8 cellular contexts compared by ENCODE assay signal in genomic region chr2:202375006-202375610, GRCh38. TPM values are rescaled to one million over a fixed set of nuclear protein-coding genes. Genes with fewer than 3 reads are reported as not detected.
DNase-seq lines count a peak whose midpoint lies in the region; ATAC-seq and TF ChIP-seq lines count a peak whose summit lies in the region.

No MANE protein-coding gene starts in this region.

- no peaks in the 10 kb centered on the region for H3K36me3 Mint-ChIP-seq in activated naive CD8-positive, alpha-beta T cell treated with anti-CD3 and anti-CD28 coated beads, Interleukin-2, amount 50 U/mL, for 24 hours (ENCODE audit: low read depth)

- H3K4me1 ChIP-seq in cardiac muscle cell (ENCODE audit: low read depth) (peaks cover 10% of the 10 kb centered on the region), ovary (ENCODE audit: insufficient read depth) (peaks cover 3% of the 10 kb centered on the region), transverse colon (peaks cover 0 to 25% (median 15%) of the 10 kb centered on the region in 4 donors)

- H3K4me3 ChIP-seq in AG04449 (ENCODE audit: low read depth, low read length) (peak overlapping the region; percentile 64), H7 (ENCODE audit: insufficient read depth, low read depth, low read length) (peak overlapping the region; percentile 93), cardiac muscle cell (peak overlapping the region; percentile 76), ovary (peak overlapping the region; percentile 63), transverse colon (peak overlapping the region; percentile 34 to 84 (median 78))

- TF ChIP-seq EP300 in ovary (IDR thresholded peaks at IDR 0.05) (no peak), transverse colon (IDR thresholded peaks at IDR 0.05; ENCODE audit: low read depth) (no peak)

- in situ Hi-C loops in transverse colon (cut with MboI; ENCODE audit: low pct_ligation_motif_present in 1 of 4, low pct_unique_long_range_greater_than_20kb in 1 of 4, low sequenced_read_pairs in 3 of 4) = no loop called here

- peak overlapping the region; percentile 86 for H3K27ac Mint-ChIP-seq in activated naive CD8-positive, alpha-beta T cell treated with anti-CD3 and anti-CD28 coated beads, Interleukin-2, amount 50 U/mL, for 24 hours

- POLR2A ChIA-PET in AG04449 (lab: Yijun Ruan, JAX) = interaction anchor here (0.8 to 1.1 kb wide), 2 partner anchors 22 to 26 kb away, joined by 3 read pairs; no protein-coding TSS in a partner anchor

- intact Hi-C loops in ovary (cut with DNase I) (loop anchor here in 1 of 4 donors (5.0 kb wide), 1 partner anchor 58 kb away; no protein-coding TSS in a partner anchor), transverse colon (cut with DNase I; ENCODE audit: low total_unique reads) (loop anchor here (5.0 kb wide), 1 partner anchor 108 kb away; the partner anchor contains the start of gene NOP58)

- H3K9me3 ChIP-seq in cardiac muscle cell (ENCODE audit: low read depth) = no peaks in the 10 kb centered on the region
- H3K9me3 ChIP-seq in ovary = no peaks in the 10 kb centered on the region
- H3K9me3 ChIP-seq in transverse colon = no peaks in the 10 kb centered on the region

- CTCF ChIA-PET in AG04449 (lab: Yijun Ruan, JAX) = interaction anchor here (1.3 kb wide), 1 partner anchor 68 kb away, joined by 3 read pairs; no protein-coding TSS in a partner anchor

- no peaks in the 10 kb centered on the region for H3K27me3 Mint-ChIP-seq in activated naive CD8-positive, alpha-beta T cell treated with anti-CD3 and anti-CD28 coated beads, Interleukin-2, amount 50 U/mL, for 24 hours

- DNase-seq in AG04449 (ENCODE audit: low read depth, low spot score) (peak; percentile 21), H7 (peak; percentile 60), SHP77 treated with DMSO at 0.1 percent for 48 hours (lab: John Stamatoyannopoulos, UW) (peak; percentile 39), cardiac muscle cell (ENCODE audit: low read depth in 1 of 2, low spot score in 1 of 2) (peak; percentile 51 to 93), ovary (peak; percentile 63 to 84 (median 76)), transverse colon (peak; percentile 57)
- DNase-seq in activated naive CD8-positive, alpha-beta T cell treated with anti-CD3 and anti-CD28 coated beads, Interleukin-2, amount 50 U/mL, for 24 hours = peak; percentile 74

- ATAC-seq in activated naive CD8-positive, alpha-beta T cell treated with anti-CD3 and anti-CD28 coated beads, Interleukin-2, amount 50 U/mL, for 24 hours = peak; percentile 6
- ATAC-seq in HG03432 (IDR thresholded peaks at IDR 0.05; ENCODE audit: unreplicated experiment) = no peak

- no peak for TF ChIP-seq POLR2A in ovary (IDR thresholded peaks at IDR 0.05)
- TF ChIP-seq POLR2A in transverse colon (IDR thresholded peaks at IDR 0.05) = no peak

- H3K4me3 Mint-ChIP-seq in activated naive CD8-positive, alpha-beta T cell treated with anti-CD3 and anti-CD28 coated beads, Interleukin-2, amount 50 U/mL, for 24 hours = peak overlapping the region; percentile 98

- H3K36me3 ChIP-seq in H7 (replicated peaks; ENCODE audit: control insufficient read depth, insufficient read depth, low read length) (no peaks in the 10 kb centered on the region), cardiac muscle cell (no peaks in the 10 kb centered on the region), ovary (no peaks in the 10 kb centered on the region), transverse colon (no peaks in the 10 kb centered on the region)

- no peaks in the 10 kb centered on the region for H3K27me3 ChIP-seq in H7 (ENCODE audit: control insufficient read depth, insufficient read depth, low read length)
- no peaks in the 10 kb centered on the region for H3K27me3 ChIP-seq in cardiac muscle cell
- no peaks in the 10 kb centered on the region for H3K27me3 ChIP-seq in ovary
- H3K27me3 ChIP-seq in transverse colon = no peaks in the 10 kb centered on the region

- peak overlapping the region; percentile 93 for H3K27ac ChIP-seq in cardiac muscle cell
- peak overlapping the region; percentile 89 to 98 for H3K27ac ChIP-seq in ovary
- H3K27ac ChIP-seq in transverse colon = peak overlapping the region; percentile 95 to 99 (median 96)

- peaks cover 28% of the 10 kb centered on the region for H3K4me1 Mint-ChIP-seq in activated naive CD8-positive, alpha-beta T cell treated with anti-CD3 and anti-CD28 coated beads, Interleukin-2, amount 50 U/mL, for 24 hours

- WGBS in ovary, 3 donors = 1 to 2% (median 1%) methylated on average over 33 of the region's 33 CpGs
- WGBS in transverse colon (ENCODE audit: low coverage in 1 of 2), 2 donors = 1% methylated on average over 33 of the region's 33 CpGs; no CpG with 5 or more reads in 1 of the 2 donors

- TF ChIP-seq CTCF in AG04449 (IDR thresholded peaks at IDR 0.05; ENCODE audit: insufficient read depth, low read length, missing control alignments) (no peak), cardiac muscle cell (IDR thresholded peaks at IDR 0.05; ENCODE audit: low read depth, low read length) (no peak), ovary (IDR thresholded peaks at IDR 0.05) (no peak), transverse colon (IDR thresholded peaks at IDR 0.05) (no peak)

- H3K9me3 Mint-ChIP-seq in activated naive CD8-positive, alpha-beta T cell treated with anti-CD3 and anti-CD28 coated beads, Interleukin-2, amount 50 U/mL, for 24 hours = no peaks in the 10 kb centered on the region

RNA-seq across cellular contexts. Expression of gene BMPR2, which starts 1.0 kb away (rescaled TPM):
- 10.3 and 15.9 TPM in 2 replicates for total RNA-seq in H7 (2014; rRNA removed; shearing (Covaris generic))
- total RNA-seq in cardiac muscle cell (15.0 and 24.9 TPM in 2 replicates), ovary (10 to 100 TPM; 37.8 to 55.5 (median 48.2) TPM), transverse colon (10 to 100 TPM; 16.5 to 40.5 (median 26.5) TPM)
- polyA plus RNA-seq in cardiac muscle cell (12.7 and 17.8 TPM in 2 replicates), ovary (10 to 100 TPM; 14.5 to 39.4 TPM)

Comparison
In these comparisons a context has a peak if more than half of its experiments do, and no peak if none do; other contexts are left out.
1. DNase-seq: peak in every context shown above with its lines; median percentile 76 in ovary; 74 in activated naive CD8-positive, alpha-beta T cell treated with anti-CD3 and anti-CD28 coated beads, Interleukin-2, amount 50 U/mL, for 24 hours; 72 in cardiac muscle cell; 60 in H7; 57 in transverse colon; 39 in SHP77 treated with DMSO at 0.1 percent for 48 hours; 21 in AG04449.